12 cellular contexts compared by ENCODE assay signal in the genomic region with DNA sequence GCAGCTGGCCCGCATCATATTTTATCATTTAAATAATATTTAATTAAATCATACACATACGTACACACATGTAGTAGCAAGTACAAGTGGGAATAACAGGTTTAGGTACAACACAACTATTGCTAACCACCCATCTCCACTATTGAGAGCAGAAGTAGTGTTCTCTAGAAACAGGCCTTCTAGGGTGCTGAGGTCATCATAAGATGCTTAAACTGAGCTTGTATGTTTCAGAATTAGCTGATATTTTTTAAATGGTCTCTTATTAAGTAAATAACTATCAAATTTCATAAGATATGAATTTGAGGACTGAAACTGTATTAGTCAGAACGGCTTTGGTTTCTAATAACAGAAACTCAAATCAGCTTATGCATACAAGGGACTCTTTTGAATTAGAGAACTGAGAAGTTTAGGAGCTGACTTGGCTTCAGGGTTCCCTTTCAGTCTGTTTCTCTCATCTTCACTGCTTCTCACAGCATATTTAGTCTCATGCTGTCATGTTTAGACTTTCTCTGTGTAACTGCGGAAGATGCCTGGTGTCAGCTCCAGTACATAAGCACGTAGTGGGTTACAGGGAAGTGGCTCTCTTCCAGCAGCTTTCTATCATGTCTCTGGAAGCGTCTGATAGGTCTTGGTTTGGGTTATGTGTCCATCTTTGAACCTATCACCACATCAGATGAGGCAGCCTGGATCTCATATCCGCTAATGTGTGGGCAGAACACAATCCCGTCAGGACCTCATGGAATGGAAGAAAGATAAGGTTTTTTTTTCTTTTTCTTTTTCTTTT. TPM values are rescaled to one million over a fixed set of nuclear protein-coding genes. Genes with fewer than 3 reads are reported as not detected.
A peak's percentile ranks its signal among the peaks of the same experiment; 100 is the strongest.
DNase-seq lines count a peak whose midpoint lies in the region; ATAC-seq and TF ChIP-seq lines count a peak whose summit lies in the region.
"Had no signal": no experiment of that assay in that cellular context is flagged by ENCODE, and none has a peak within 500 bp of the region (broad histone marks: within the 10 kb centered on the region; RNA-seq: fewer than 3 reads in every experiment).

No MANE protein-coding gene starts in this region.

- H3K9me3 Mint-ChIP-seq in osteocyte (ENCODE audit: unreplicated experiment) (no peaks in the 10 kb centered on the region), endothelial cell (ENCODE audit: unreplicated experiment) (peaks cover 4% of the 10 kb centered on the region)

- no peak for TF ChIP-seq CTCF in osteocyte (IDR thresholded peaks at IDR 0.05)
- TF ChIP-seq CTCF in endothelial cell (IDR thresholded peaks at IDR 0.05; ENCODE audit: unreplicated experiment) = no peak

- DNase-seq in osteocyte (ENCODE audit: extremely low spot score, unreplicated experiment) (peak; percentile 15), NCI-H1092 (lab: John Stamatoyannopoulos, UW) (no peak), KBM-7 (no peak), endothelial cell (ENCODE audit: low spot score) (no peak)
- no peak for DNase-seq in activated CD4-positive, alpha-beta T cell treated with anti-CD3 and anti-CD28 coated beads for 48 hours
- DNase-seq: DMS79, esophagus squamous epithelium, testis had no signal

- H3K27me3 Mint-ChIP-seq in osteocyte (ENCODE audit: unreplicated experiment) = peaks cover 6% of the 10 kb centered on the region
- H3K27me3 Mint-ChIP-seq in endothelial cell (ENCODE audit: unreplicated experiment) = no peaks in the 10 kb centered on the region
- H3K27me3 Mint-ChIP-seq: brain had no signal

- H3K4me3 Mint-ChIP-seq in osteocyte (ENCODE audit: unreplicated experiment) = no peak overlapping the region
- no peak overlapping the region for H3K4me3 Mint-ChIP-seq in endothelial cell (ENCODE audit: unreplicated experiment)
- H3K4me3 Mint-ChIP-seq: brain had no signal

- H3K27ac Mint-ChIP-seq in osteocyte (ENCODE audit: unreplicated experiment) = no peak overlapping the region
- H3K27ac Mint-ChIP-seq in endothelial cell (ENCODE audit: unreplicated experiment) = no peak overlapping the region
- H3K27ac Mint-ChIP-seq: brain had no signal

- ATAC-seq in GM19023 (IDR thresholded peaks at IDR 0.05; ENCODE audit: unreplicated experiment) = peak; percentile 91
- ATAC-seq in GM21737 (IDR thresholded peaks at IDR 0.05; ENCODE audit: unreplicated experiment) = peak; percentile 89
- peak; percentile 94 for ATAC-seq in HG03175 (IDR thresholded peaks at IDR 0.05; ENCODE audit: unreplicated experiment)

- H3K4me1 Mint-ChIP-seq in osteocyte (ENCODE audit: unreplicated experiment) (no peaks in the 10 kb centered on the region), endothelial cell (ENCODE audit: unreplicated experiment) (peaks cover 12% of the 10 kb centered on the region)
- H3K4me1 Mint-ChIP-seq: brain had no signal

- no peaks in the 10 kb centered on the region for H3K36me3 Mint-ChIP-seq in osteocyte (ENCODE audit: unreplicated experiment)
- peaks cover 5% of the 10 kb centered on the region for H3K36me3 Mint-ChIP-seq in endothelial cell (ENCODE audit: low read depth, unreplicated experiment)
- H3K36me3 Mint-ChIP-seq: brain had no signal

- in situ Hi-C loops in KBM-7 (cut with MboI; ENCODE audit: low pct_unique_long_range_greater_than_20kb, low sequenced_read_pairs) = no loop called here

RNA-seq across cellular contexts. Expression of gene OCLN, which starts 25.0 kb away (rescaled TPM):
- total RNA-seq in osteocyte (4.4 and 4.5 TPM in 2 replicates), endothelial cell (ENCODE audit: unreplicated experiment) (26.4 TPM)

RNA-seq across cellular contexts. Expression of gene MARVELD2, which starts 52.7 kb away (rescaled TPM):
- total RNA-seq in osteocyte = 0.38 and 0.71 TPM in 2 replicates
- total RNA-seq in endothelial cell (ENCODE audit: unreplicated experiment) = 6.5 TPM
